Comparison of ENCODE assay signal across 8 cellular contexts in the genomic region with DNA sequence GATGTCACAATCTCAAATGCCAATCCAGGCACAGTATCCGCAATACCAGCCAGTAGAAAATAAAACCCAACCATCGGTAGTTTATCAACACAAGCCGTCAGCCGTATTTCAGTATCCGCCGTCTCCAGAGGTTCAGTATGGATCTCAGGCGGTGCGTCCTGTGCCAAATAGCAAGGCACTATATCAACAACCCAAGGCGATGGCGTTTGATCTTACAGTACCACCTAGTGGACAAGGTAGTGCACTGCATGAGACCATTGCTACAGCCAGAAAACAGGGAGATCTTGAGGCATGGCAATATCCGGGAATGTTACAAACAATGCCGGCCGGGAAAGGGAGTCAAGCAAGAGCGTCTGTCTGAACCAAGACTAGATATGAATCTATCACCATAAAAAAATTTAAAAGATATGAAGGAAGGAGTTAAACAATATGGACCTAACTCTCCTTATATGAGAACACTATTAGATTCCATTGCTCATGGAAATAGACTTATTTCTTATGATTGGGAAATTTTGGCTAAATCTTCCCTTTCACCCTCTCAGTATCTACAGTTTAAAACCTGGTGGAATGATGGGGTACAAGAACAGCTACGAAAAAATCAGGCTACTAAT. TPM values are rescaled to one million over a fixed set of nuclear protein-coding genes. Genes with fewer than 3 reads are reported as not detected.
DNase-seq lines count a peak whose midpoint lies in the region; ATAC-seq and TF ChIP-seq lines count a peak whose summit lies in the region.
"Not testable (repeated sequence)": the region's sequence is repeated elsewhere in the genome, so short reads cannot be mapped to it uniquely, and the experiment has no call there.

No MANE protein-coding gene starts in this region.

- not testable (repeated sequence) for H3K9me3 Mint-ChIP-seq in chondrocyte (ENCODE audit: low read depth)

- intact Hi-C loops in PC-9 (cut with micrococcal nuclease; ENCODE audit: unreplicated experiment); psoas muscle (cut with DNase I); thyroid gland (cut with DNase I): not testable (repeated sequence)

- DNase-seq in DMS114 treated with DMSO at 0.1 percent for 48 hours (lab: John Stamatoyannopoulos, UW; ENCODE audit: unreplicated experiment) (peak; percentile 25), PC-9 (peak in 1 of 2 experiments; percentile 29), islet precursor cell (peak; percentile 70), thyroid gland (peak; percentile 56 to 67)
- DNase-seq in Jurkat, Clone E6-1 (ENCODE audit: low read depth, low spot score): peak; percentile 59
- peak in 2 of 3 experiments; percentile 0 to 4 for DNase-seq in activated CD8-positive, alpha-beta memory T cell treated with anti-CD3 and anti-CD28 coated beads for 48 hours (ENCODE audit: low read depth in 2 of 3, low spot score in 2 of 3)
- DNase-seq in chondrocyte (ENCODE audit: low spot score); psoas muscle: not testable (repeated sequence)

- not testable (repeated sequence) for H3K4me2 ChIP-seq in PC-9

- not testable (repeated sequence) for H3K27ac ChIP-seq in PC-9, psoas muscle, thyroid gland

- H3K27me3 ChIP-seq in PC-9 (ENCODE audit: insufficient read depth, low read depth) (peaks cover 11% of the 10 kb centered on the region; the same call in 1 of the 2 replicates), psoas muscle (ENCODE audit: insufficient read depth in 3 of 3, low read length in 2 of 3) (peaks cover 0 to 12% (median 0%) of the 10 kb centered on the region in 3 donors)
- H3K27me3 ChIP-seq in thyroid gland: not testable (repeated sequence)

- not testable (repeated sequence) for H3K9me3 ChIP-seq in PC-9 (ENCODE audit: insufficient read depth, low read depth); psoas muscle; thyroid gland

- not testable (repeated sequence) for H3K9me2 ChIP-seq in PC-9 (ENCODE audit: insufficient read depth)

- not testable (repeated sequence) for H3K4me3 Mint-ChIP-seq in chondrocyte (ENCODE audit: unreplicated experiment)

- H3K27me3 Mint-ChIP-seq in chondrocyte (ENCODE audit: low read depth): not testable (repeated sequence)

- BruUV-seq in PC-9 (replicated peaks; lab: Mats Ljungman, UMichigan): not testable (repeated sequence)

- not testable (repeated sequence) for H3K36me3 Mint-ChIP-seq in chondrocyte (ENCODE audit: low read depth)

- H3F3A ChIP-seq in PC-9 (ENCODE audit: insufficient read depth, low read depth): not testable (repeated sequence)

- WGBS in psoas muscle, 3 donors: 4 to 10% (median 6%) methylated on average over 15 of the region's 15 CpGs
- 2 to 4% methylated on average over 11 to 15 of the region's 15 CpGs for WGBS in thyroid gland, 2 donors

- POLR2A ChIA-PET in PC-9 (lab: Charles Lee; ENCODE audit: unreplicated experiment): not testable (repeated sequence)

- not testable (repeated sequence) for TF ChIP-seq POLR2A in thyroid gland (IDR thresholded peaks at IDR 0.05)

- H3K4me1 ChIP-seq in PC-9 (replicated peaks; ENCODE audit: insufficient read depth); psoas muscle: not testable (repeated sequence)
- peaks cover 0 to 16% of the 10 kb centered on the region in 2 donors for H3K4me1 ChIP-seq in thyroid gland

- H3K27ac Mint-ChIP-seq in chondrocyte (ENCODE audit: unreplicated experiment): not testable (repeated sequence)

- not testable (repeated sequence) for ATAC-seq in psoas muscle

- H3K4me1 Mint-ChIP-seq in chondrocyte (ENCODE audit: low read depth): peaks cover 12% of the 10 kb centered on the region

- not testable (repeated sequence) for H3K4me3 ChIP-seq in Jurkat, Clone E6-1 (ENCODE audit: low read length); PC-9; psoas muscle; thyroid gland (replicated peaks in 1 of 3)

- CTCF ChIA-PET in PC-9 (lab: Charles Lee): not testable (repeated sequence)

- not testable (repeated sequence) for H3K79me2 ChIP-seq in PC-9 (ENCODE audit: low read depth)

- not testable (repeated sequence) for H4K20me1 ChIP-seq in PC-9 (ENCODE audit: insufficient read depth)

- TF ChIP-seq CTCF in PC-9 (conservative IDR thresholded peaks at IDR 0.05) (peak; percentile 79), chondrocyte (IDR thresholded peaks at IDR 0.05) (peak; percentile 80), psoas muscle (IDR thresholded peaks at IDR 0.05) (peak; percentile 75), thyroid gland (IDR thresholded peaks at IDR 0.05) (peak; percentile 70 to 97 (median 80))

- not testable (repeated sequence) for H3K36me3 ChIP-seq in PC-9 (ENCODE audit: low read depth); psoas muscle (ENCODE audit: insufficient read depth in 1 of 2, low read depth in 1 of 2); thyroid gland

- not testable (repeated sequence) for H2AFZ ChIP-seq in PC-9

RNA-seq across cellular contexts. Expression of a gene that starts 46.6 kb away (rescaled TPM):
- not detected for polyA plus RNA-seq in Jurkat, Clone E6-1 (2012; ENCODE audit: insufficient read depth, insufficient read length)
- total RNA-seq in PC-9 (2021) (not detected in 2 replicates), chondrocyte (not detected in 3 replicates), psoas muscle (not detected), thyroid gland (not detected)
- polyA plus RNA-seq in psoas muscle: not detected
